Comparison of ENCODE assay signal across 25 cellular contexts in genomic region chr2:132980304-132980703, GRCh38.
"Had no signal": no experiment of that assay in that cellular context is flagged by ENCODE, and none has a peak within 500 bp of the region (broad histone marks: within the 10 kb centered on the region; RNA-seq: fewer than 3 reads in every experiment).

No MANE protein-coding gene starts in this region.

- H3K36me3 ChIP-seq: brain microvascular endothelial cell, esophagus squamous epithelium had no signal

- H3K27ac ChIP-seq: brain microvascular endothelial cell, coronary artery had no signal

- DNase-seq: activated CD4-positive, alpha-beta T cell treated with anti-CD3 and anti-CD28 coated beads for 1 hour; activated CD4-positive, alpha-beta T cell treated with anti-CD3 and anti-CD28 coated beads for 48 hours; activated CD4-positive, alpha-beta T cell treated with anti-CD3 and anti-CD28 coated beads, Interleukin-2, amount 50 U/mL, for 1 hour; activated CD4-positive, alpha-beta T cell treated with anti-CD3 and anti-CD28 coated beads, Interleukin-2, amount 50 U/mL, for 48 hours; activated CD8-positive, alpha-beta memory T cell treated with anti-CD3 and anti-CD28 coated beads for 24 hours; activated CD8-positive, alpha-beta T cell treated with anti-CD3 and anti-CD28 coated beads for 36 hours; activated effector memory CD4-positive, alpha-beta T cell treated with Interleukin-2 at 50 U/mL for 16 hours; activated gamma-delta T cell treated with Interleukin-2 at 50 U/mL for 16 hours; activated naive CD4-positive, alpha-beta T cell treated with anti-CD3 and anti-CD28 coated beads, Interleukin-2, amount 50 U/mL, for 16 hours; activated naive CD4-positive, alpha-beta T cell treated with Interleukin-2 at 50 U/mL for 16 hours; activated T-cell treated with anti-CD3 and anti-CD28 coated beads, Interleukin-2, amount 50 U/mL, for 4 hours; amniotic stem cell; anterior cingulate cortex; brain microvascular endothelial cell; dorsolateral prefrontal cortex; effector memory CD4-positive, alpha-beta T cell; endodermal cell; erythroblast; esophagus squamous epithelium; foreskin fibroblast; head of caudate nucleus had no signal

- H3K27me3 ChIP-seq: brain microvascular endothelial cell, dorsolateral prefrontal cortex, esophagus squamous epithelium had no signal

- H3K9me3 ChIP-seq: esophagus squamous epithelium had no signal

- H3K4me3 ChIP-seq: coronary artery, dorsolateral prefrontal cortex, esophagus squamous epithelium had no signal

- FAIRE-seq: astrocyte, bronchial epithelial cell, frontal cortex had no signal
